In the genomic region with DNA sequence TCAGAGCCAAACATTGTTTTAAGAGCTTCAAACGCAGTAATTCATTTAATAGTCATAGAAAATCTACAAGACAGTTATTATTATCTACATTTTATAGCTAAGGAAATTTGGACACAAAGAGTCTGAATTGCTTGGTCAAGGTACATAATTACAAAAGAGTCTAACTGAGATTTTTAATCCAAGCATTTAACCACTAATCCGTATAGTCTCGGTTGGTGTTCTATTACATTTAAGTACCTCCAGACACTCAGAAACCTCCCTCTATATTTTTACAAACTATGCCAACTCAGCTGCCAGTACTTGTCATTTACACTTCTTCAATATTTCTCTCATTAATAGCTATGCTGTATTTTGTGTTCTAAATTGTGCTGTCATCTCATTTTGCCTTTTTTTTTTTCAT, we compare ENCODE assay signal across 27 cellular contexts.
"Had no signal": no experiment of that assay in that cellular context is flagged by ENCODE, and none has a peak within 500 bp of the region (broad histone marks: within the 10 kb centered on the region; RNA-seq: fewer than 3 reads in every experiment).

No MANE protein-coding gene starts in this region.

- H3K4me1 ChIP-seq: adrenal gland, body of pancreas, breast epithelium had no signal

- H3K36me3 ChIP-seq: adrenal gland, brain microvascular endothelial cell, breast epithelium had no signal

- DNase-seq: activated B cell treated with CpG ODN at 0.5 μM for 24 hours; activated CD4-positive, alpha-beta memory T cell treated with anti-CD3 and anti-CD28 coated beads for 36 hours; activated CD4-positive, alpha-beta T cell treated with anti-CD3 and anti-CD28 coated beads for 4 hours; activated CD4-positive, alpha-beta T cell treated with anti-CD3 and anti-CD28 coated beads, Interleukin-2, amount 10 ng/mL, durations not matched to agents 24 days and 14 days; activated CD4-positive, alpha-beta T cell treated with anti-CD3 and anti-CD28 coated beads, Interleukin-2, amount 50 U/mL, for 1 hour; activated CD4-positive, alpha-beta T cell treated with anti-CD3 and anti-CD28 coated beads, Interleukin-2, amount 50 U/mL, for 4 hours; activated CD4-positive, CD25-positive, alpha-beta regulatory T cell treated with anti-CD3 and anti-CD28 coated beads, Interleukin-2, amount 50 U/mL, for 72 hours; activated CD8-positive, alpha-beta memory T cell treated with anti-CD3 and anti-CD28 coated beads, Interleukin-2, amount 50 U/mL, for 4 hours; activated CD8-positive, alpha-beta T cell treated with anti-CD3 and anti-CD28 coated beads for 36 hours; activated gamma-delta T cell; activated naive CD4-positive, alpha-beta T cell treated with anti-CD3 and anti-CD28 coated beads, Interleukin-2, amount 10 ng/mL, durations not matched to agents 7 days and 5 days; activated naive CD4-positive, alpha-beta T cell treated with Interleukin-2 at 50 U/mL for 16 hours; activated naive CD8-positive, alpha-beta T cell treated with anti-CD3 and anti-CD28 coated beads, Interleukin-2, amount 10 ng/mL, durations not matched to agents 7 days and 5 days; activated T-cell treated with anti-CD3 and anti-CD28 coated beads for 4 hours; activated T-cell treated with anti-CD3 and anti-CD28 coated beads, Interleukin-2, amount 50 U/mL, for 1 hour; activated T-cell treated with anti-CD3 and anti-CD28 coated beads, Interleukin-2, amount 50 U/mL, for 4 hours; activated T-cell treated with anti-CD3 and anti-CD28 coated beads, Interleukin-2, amount 50 U/mL, for 72 hours; adrenal gland; amniotic stem cell; aorta; body of pancreas; brain microvascular endothelial cell; central memory CD4-positive, alpha-beta T cell; T-helper 2 cell; T-helper 9 cell had no signal

- H3K27ac ChIP-seq: adrenal gland, body of pancreas, brain microvascular endothelial cell, breast epithelium, VCaP had no signal

- H3K27me3 ChIP-seq: adrenal gland, brain microvascular endothelial cell, breast epithelium had no signal

- H3K4me3 ChIP-seq: adrenal gland, body of pancreas, breast epithelium had no signal

- H3K9me3 ChIP-seq: adrenal gland, body of pancreas, breast epithelium had no signal
